In the genomic region with DNA sequence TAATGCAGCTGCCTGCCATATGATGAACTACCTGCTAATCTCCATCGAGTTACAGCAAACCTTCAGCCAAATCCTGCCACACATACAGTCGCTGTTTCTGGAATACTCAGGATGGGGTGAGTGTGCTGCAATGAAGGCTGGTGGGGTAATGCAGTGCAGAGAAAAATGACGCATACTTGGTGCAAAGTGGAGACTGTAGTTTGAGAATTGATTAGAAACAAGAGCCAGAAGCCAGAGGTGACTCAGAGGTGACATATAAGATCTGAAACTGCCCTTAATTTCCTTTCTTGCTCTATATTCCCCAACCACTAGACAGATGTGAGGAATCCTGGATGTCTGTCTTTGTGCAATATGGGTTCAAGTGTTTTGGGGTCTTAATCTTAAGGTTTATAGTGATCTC, we compare ENCODE assay signal across 16 cellular contexts. TPM values are rescaled to one million over a fixed set of nuclear protein-coding genes. Genes with fewer than 3 reads are reported as not detected.
DNase-seq lines count a peak whose midpoint lies in the region; ATAC-seq, FAIRE-seq and TF ChIP-seq lines count a peak whose summit lies in the region.
"Had no signal": no experiment of that assay in that cellular context is flagged by ENCODE, and none has a peak within 500 bp of the region (broad histone marks: within the 10 kb centered on the region; RNA-seq: fewer than 3 reads in every experiment).

No MANE protein-coding gene starts in this region.

- H3K27me3 ChIP-seq in Karpas-422 (ENCODE audit: low read length) (no peaks in the 10 kb centered on the region), bronchial epithelial cell (ENCODE audit: control insufficient read depth, insufficient read depth, low read length) (no peaks in the 10 kb centered on the region)

- FAIRE-seq in bronchial epithelial cell (lab: Jason Lieb, UNC) = no peak

- no peak for TF ChIP-seq CTCF in bronchial epithelial cell (IDR thresholded peaks at IDR 0.05; ENCODE audit: insufficient read depth, low read length, severe bottlenecking)

- H3K4me3 ChIP-seq in Karpas-422 (ENCODE audit: low read length) = no peak overlapping the region
- H3K4me3 ChIP-seq in bronchial epithelial cell (ENCODE audit: low read depth, low read length) = no peak overlapping the region
- H3K4me3 ChIP-seq: PC-9, SK-N-MC had no signal

- H4K20me1 ChIP-seq in Karpas-422 (ENCODE audit: insufficient read depth, low read depth, low read length) = no peaks in the 10 kb centered on the region

- ATAC-seq in activated CD4-positive, CD25-positive, alpha-beta regulatory T cell treated with anti-CD3 and anti-CD28 coated beads, Interleukin-2, amount 50 U/mL, for 24 hours = peak; percentile 43 to 48
- no peak for ATAC-seq in GM19397 (IDR thresholded peaks at IDR 0.05; ENCODE audit: unreplicated experiment)
- ATAC-seq: CD8-positive, alpha-beta T cell; Right ventricle myocardium inferior had no signal

- H3K4me1 ChIP-seq in Karpas-422 (ENCODE audit: low read length) = peaks cover 80% of the 10 kb centered on the region

- H3K4me2 ChIP-seq in Karpas-422 (ENCODE audit: low read depth, low read length, poor library complexity, severe bottlenecking) = no peak overlapping the region
- H3K4me2 ChIP-seq: PC-9 had no signal

- no peaks in the 10 kb centered on the region for H3K9me3 ChIP-seq in Karpas-422 (ENCODE audit: low read length)

- H3K79me2 ChIP-seq in Karpas-422 (ENCODE audit: low read length) = no peaks in the 10 kb centered on the region

- no peak overlapping the region for H3K9ac ChIP-seq in Karpas-422 (ENCODE audit: low read length)

- H3K9me2 ChIP-seq in Karpas-422 (replicated peaks; ENCODE audit: insufficient read depth, low read length) = no peaks in the 10 kb centered on the region

- H3K27ac ChIP-seq in Karpas-422 (ENCODE audit: low read length) = 0 out of 2 replicates have a peak overlapping the region, but pooled peaks have one; percentile 63
- H3K27ac ChIP-seq in substantia nigra (ENCODE audit: low read depth, low read length, poor library complexity, severe bottlenecking) = no peak overlapping the region
- H3K27ac ChIP-seq: 22Rv1, PC-9, SK-N-MC had no signal

- H3K36me3 ChIP-seq in Karpas-422 (ENCODE audit: insufficient read depth, low read length) = no peaks in the 10 kb centered on the region
- no peaks in the 10 kb centered on the region for H3K36me3 ChIP-seq in bronchial epithelial cell (ENCODE audit: control insufficient read depth, insufficient read depth, low read length)

- H2AFZ ChIP-seq in Karpas-422 (ENCODE audit: low read length) = no peak overlapping the region
- H2AFZ ChIP-seq: PC-9 had no signal

- DNase-seq in activated CD4-positive, CD25-positive, alpha-beta regulatory T cell (lab: John Stamatoyannopoulos, UW) = no peak
- no peak for DNase-seq in Karpas-422
- peak; percentile 36 for DNase-seq in bronchial epithelial cell (ENCODE audit: low read depth)
- no peak for DNase-seq in kidney glomerular epithelial cell (lab: John Stamatoyannopoulos, UW)
- no peak for DNase-seq in cerebellum (ENCODE audit: low spot score)
- DNase-seq in substantia nigra (lab: John Stamatoyannopoulos, UW) = no peak
- DNase-seq: CD8-positive, alpha-beta T cell; NCI-H1417 treated with DMSO at 0.1 percent for 48 hours; NCI-H2227 treated with DMSO at 0.1 percent for 48 hours; NCI-H526; PC-9 had no signal

RNA-seq across cellular contexts. Expression of gene C4orf54, which starts 22.0 kb away (rescaled TPM):
- total RNA-seq in Karpas-422 (2014; rRNA removed; shearing (Covaris generic); ENCODE audit: low replicate concordance) = 3.4 and 4.7 TPM in 2 replicates
- under 0.01 TPM in 2 replicates for total RNA-seq in bronchial epithelial cell
- not detected for total RNA-seq in cerebellum
- total RNA-seq: CD8-positive, alpha-beta T cell had no signal
